In genomic region chr6:4020822-4021132, GRCh38 we compare ENCODE assay signal across 8 cellular contexts. TPM values are rescaled to one million over a fixed set of nuclear protein-coding genes. Genes with fewer than 3 reads are reported as not detected.
DNase-seq lines count a peak whose midpoint lies in the region; ATAC-seq and TF ChIP-seq lines count a peak whose summit lies in the region.

No MANE protein-coding gene starts in this region.

- peaks cover 17 to 31% of the 10 kb centered on the region in 2 experiments for H3K4me1 ChIP-seq in HCT116 (ENCODE audit: control insufficient read depth in 1 of 2, insufficient read depth in 2 of 2, low read length in 2 of 2)

- POLR2A ChIA-PET in HCT116 (lab: Charles Lee) = interaction anchor here (0.8 to 2.5 kb wide), 12 partner anchors 8 to 638 kb away, joined by 3 to 23 read pairs (median 5); partner anchors contain the start of gene ECI2
- POLR2A ChIA-PET in activated CD4-positive, alpha-beta memory T cell treated with anti-CD3 and anti-CD28 coated beads, Interleukin-2, amount 10 ng/mL, durations not matched to agents 7 days and 5 days (lab: Charles Lee) = interaction anchor here (0.6 to 4.9 kb wide), 24 partner anchors 8 to 1166 kb away, joined by 3 to 65 read pairs (median 5); partner anchors contain the start of genes ECI2 and FAM50B

- H2AFZ ChIP-seq in HCT116 (ENCODE audit: low read depth, low read length, poor library complexity, severe bottlenecking) = no peak overlapping the region

- H3K79me2 ChIP-seq in HCT116 (ENCODE audit: insufficient read depth, low read length) = peaks cover 79% of the 10 kb centered on the region

- peak overlapping the region; percentile 94 for H3K4me3 Mint-ChIP-seq in activated CD4-positive, alpha-beta memory T cell treated with anti-CD3 and anti-CD28 coated beads, Interleukin-2, amount 10 ng/mL, durations not matched to agents 7 days and 5 days
- H3K4me3 Mint-ChIP-seq in stimulated activated naive CD8-positive, alpha-beta T cell treated with anti-CD3 and anti-CD28 coated beads, Interleukin-15, amount 100 ng/mL, for 72 hours = peak overlapping the region; percentile 96 to 99

- peaks cover 68% of the 10 kb centered on the region for H3K4me1 Mint-ChIP-seq in activated CD4-positive, alpha-beta memory T cell treated with anti-CD3 and anti-CD28 coated beads, Interleukin-2, amount 10 ng/mL, durations not matched to agents 7 days and 5 days
- peaks cover 60% of the 10 kb centered on the region for H3K4me1 Mint-ChIP-seq in stimulated activated naive CD8-positive, alpha-beta T cell treated with anti-CD3 and anti-CD28 coated beads, Interleukin-15, amount 100 ng/mL, for 72 hours

- peak overlapping the region; percentile 84 for H3K4me2 ChIP-seq in HCT116 (ENCODE audit: low read length)

- intact Hi-C loops in HCT116 (cut with micrococcal nuclease) (no loop called here), left colon (cut with DNase I, micrococcal nuclease) (no loop called here)

- ATAC-seq in HCT116 = peak; percentile 3
- no peak for ATAC-seq in stimulated activated naive CD8-positive, alpha-beta T cell treated with anti-CD3 and anti-CD28 coated beads, Interleukin-15, amount 100 ng/mL, for 72 hours
- ATAC-seq in left colon = no peak

- CTCF ChIA-PET in HCT116 (lab: Charles Lee) = interaction anchor here (0.6 to 2.0 kb wide), 8 partner anchors 8 to 1024 kb away, joined by 3 to 10 read pairs (median 4); no protein-coding TSS in a partner anchor
- CTCF ChIA-PET in activated CD4-positive, alpha-beta memory T cell treated with anti-CD3 and anti-CD28 coated beads, Interleukin-2, amount 10 ng/mL, durations not matched to agents 7 days and 5 days (lab: Charles Lee) = interaction anchor here (0.8 to 4.0 kb wide), 18 partner anchors 8 to 953 kb away, joined by 3 to 70 read pairs (median 8); partner anchors contain the start of genes ECI2, FAM50B and RIPK1

- H3K36me3 Mint-ChIP-seq in activated CD4-positive, alpha-beta memory T cell treated with anti-CD3 and anti-CD28 coated beads, Interleukin-2, amount 10 ng/mL, durations not matched to agents 7 days and 5 days (ENCODE audit: low read depth) = peaks cover 43% of the 10 kb centered on the region

- peak overlapping the region; percentile 97 for H3K27ac Mint-ChIP-seq in activated CD4-positive, alpha-beta memory T cell treated with anti-CD3 and anti-CD28 coated beads, Interleukin-2, amount 10 ng/mL, durations not matched to agents 7 days and 5 days
- peak overlapping the region; percentile 94 to 99 for H3K27ac Mint-ChIP-seq in stimulated activated naive CD8-positive, alpha-beta T cell treated with anti-CD3 and anti-CD28 coated beads, Interleukin-15, amount 100 ng/mL, for 72 hours

- peaks cover 37% of the 10 kb centered on the region; the same call in 1 of the 2 replicates for H4K20me1 ChIP-seq in HCT116 (ENCODE audit: insufficient read depth)

- H3K27ac ChIP-seq in HCT116 (ENCODE audit: low read depth, low read length) = peak overlapping the region; percentile 93

- RAD21 ChIA-PET in HCT116 (lab: Charles Lee; ENCODE audit: low non-redundant PET in 1 of 2, low total read pairs in 2 of 2, uncharacterized antibody in 2 of 2, unreplicated experiment in 2 of 2) = no interaction called here

- H3K27me3 ChIP-seq in HCT116 (ENCODE audit: insufficient read depth, low read length) = no peaks in the 10 kb centered on the region

- H3K9me3 Mint-ChIP-seq in activated CD4-positive, alpha-beta memory T cell treated with anti-CD3 and anti-CD28 coated beads, Interleukin-2, amount 10 ng/mL, durations not matched to agents 7 days and 5 days = no peaks in the 10 kb centered on the region
- H3K9me3 Mint-ChIP-seq in stimulated activated naive CD8-positive, alpha-beta T cell treated with anti-CD3 and anti-CD28 coated beads, Interleukin-15, amount 100 ng/mL, for 72 hours = no peaks in the 10 kb centered on the region

- no peak for TF ChIP-seq CTCF in HCT116 (IDR thresholded peaks at IDR 0.05 in 2 of 3, conservative IDR thresholded peaks at IDR 0.05 in 1 of 3; ENCODE audit: borderline replicate concordance in 1 of 3, insufficient read depth in 1 of 3, low read depth in 2 of 3, low read length in 2 of 3)

- H3K9me3 ChIP-seq in HCT116 (ENCODE audit: control insufficient read depth in 1 of 2, insufficient read depth in 1 of 2, low read depth in 1 of 2, low read length in 2 of 2) = no peaks in the 10 kb centered on the region

- H3K36me3 ChIP-seq in HCT116 (ENCODE audit: control insufficient read depth in 1 of 2, insufficient read depth in 2 of 2, low read length in 2 of 2) = peaks cover 0 to 5% of the 10 kb centered on the region in 2 experiments; a peak in 1 of 4 replicates

- DNase-seq in HCT116 (ENCODE audit: low read depth, low spot score) = no peak
- DNase-seq in activated CD4-positive, alpha-beta memory T cell treated with anti-CD3 and anti-CD28 coated beads, Interleukin-2, amount 10 ng/mL, durations not matched to agents 7 days and 5 days = no peak
- no peak for DNase-seq in stimulated activated naive CD8-positive, alpha-beta T cell treated with anti-CD3 and anti-CD28 coated beads, Interleukin-15, amount 100 ng/mL, for 72 hours
- no peak for DNase-seq in left colon
- no peak for DNase-seq in NCI-H1092 treated with DMSO at 0.1 percent for 48 hours (lab: John Stamatoyannopoulos, UW)
- no peak for DNase-seq in EL
- DNase-seq in NCI-H1417 (lab: John Stamatoyannopoulos, UW) = no peak

- TSS peak; percentile 37 for BruUV-seq in HCT116 (replicated peaks; lab: Mats Ljungman, UMichigan)

- no peak for TF ChIP-seq POLR2A in HCT116 (IDR thresholded peaks at IDR 0.05; ENCODE audit: borderline replicate concordance, extremely low read depth, insufficient read depth, insufficient read length)

- TF ChIP-seq RAD21 in HCT116 (IDR thresholded peaks at IDR 0.05; ENCODE audit: low read depth) = no peak

- H3K9me2 ChIP-seq in HCT116 (ENCODE audit: insufficient read depth) = no peaks in the 10 kb centered on the region

- peak overlapping the region; percentile 97 for H3K9ac ChIP-seq in HCT116 (ENCODE audit: low read length)

- H3K27me3 Mint-ChIP-seq in activated CD4-positive, alpha-beta memory T cell treated with anti-CD3 and anti-CD28 coated beads, Interleukin-2, amount 10 ng/mL, durations not matched to agents 7 days and 5 days = no peaks in the 10 kb centered on the region
- no peaks in the 10 kb centered on the region for H3K27me3 Mint-ChIP-seq in stimulated activated naive CD8-positive, alpha-beta T cell treated with anti-CD3 and anti-CD28 coated beads, Interleukin-15, amount 100 ng/mL, for 72 hours

- peak overlapping the region; percentile 86 to 95 for H3K4me3 ChIP-seq in HCT116 (replicated peaks in 1 of 2; ENCODE audit: low read depth in 1 of 2, low read length in 2 of 2)
- peak overlapping the region; percentile 88 for H3K4me3 ChIP-seq in iPS-11a (ENCODE audit: low read depth, low read length)

TF ChIP-seq in HCT116, 20 proteins besides CTCF, POLR2A, EP300 and RAD21:
- TF ChIP-seq ELF1 (IDR thresholded peaks at IDR 0.05; ENCODE audit: borderline replicate concordance, low read depth) = no peak
- TF ChIP-seq TCF7L2 (IDR thresholded peaks at IDR 0.05; ENCODE audit: borderline replicate concordance, extremely low read depth, insufficient read depth, insufficient read length) = no peak
- no peak for TF ChIP-seq CEBPB (IDR thresholded peaks at IDR 0.05; ENCODE audit: low read depth)
- no peak for TF ChIP-seq EGR1 (IDR thresholded peaks at IDR 0.05; ENCODE audit: low read depth)
- no peak for TF ChIP-seq POLR2AphosphoS5 (IDR thresholded peaks at IDR 0.05; ENCODE audit: low read depth, low read length)
- TF ChIP-seq JUND (IDR thresholded peaks at IDR 0.05) = no peak
- TF ChIP-seq, protein P1, sequence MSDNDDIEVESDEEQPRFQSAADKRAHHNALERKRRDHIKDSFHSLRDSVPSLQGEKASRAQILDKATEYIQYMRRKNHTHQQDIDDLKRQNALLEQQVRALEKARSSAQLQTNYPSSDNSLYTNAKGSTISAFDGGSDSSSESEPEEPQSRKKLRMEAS (IDR thresholded peaks at IDR 0.05) = no peak
- no peak for TF ChIP-seq REST (IDR thresholded peaks at IDR 0.05; ENCODE audit: low read depth)
- no peak for TF ChIP-seq ZFX (IDR thresholded peaks at IDR 0.05)
- no peak for TF ChIP-seq SP1 (IDR thresholded peaks at IDR 0.05; ENCODE audit: low read depth)
- TF ChIP-seq FOSL1 (IDR thresholded peaks at IDR 0.05; ENCODE audit: low read depth) = no peak
- TF ChIP-seq EZH2 (IDR thresholded peaks at IDR 0.05) = no peak

RNA-seq across cellular contexts. Expression of gene FAM217A, which starts 58.2 kb away (rescaled TPM):
- total RNA-seq in HCT116 (2021; ENCODE audit: unreplicated experiment) (not detected), left colon (not detected)
- polyA plus RNA-seq in HCT116 (2012) = 0.62 TPM in 1 of 2 replicates, not detected in the other
- not detected for total RNA-seq in activated CD4-positive, alpha-beta memory T cell treated with anti-CD3 and anti-CD28 coated beads, Interleukin-2, amount 10 ng/mL, durations not matched to agents 7 days and 5 days
